22 cellular contexts compared by ENCODE assay signal in genomic region chr19:1967087-1967608, GRCh38. TPM values are rescaled to one million over a fixed set of nuclear protein-coding genes. Genes with fewer than 3 reads are reported as not detected.
A peak's percentile ranks its signal among the peaks of the same experiment; 100 is the strongest.
DNase-seq lines count a peak whose midpoint lies in the region; ATAC-seq, FAIRE-seq and TF ChIP-seq lines count a peak whose summit lies in the region.
"Had no signal": no experiment of that assay in that cellular context is flagged by ENCODE, and none has a peak within 500 bp of the region (broad histone marks: within the 10 kb centered on the region; RNA-seq: fewer than 3 reads in every experiment).

No MANE protein-coding gene starts in this region.

- peaks cover 49% of the 10 kb centered on the region; the same call in 2 of the 3 replicates for H3K36me3 ChIP-seq in K562 (ENCODE audit: control insufficient read depth, insufficient read depth, low read length)
- H3K36me3 ChIP-seq: cardiac muscle cell had no signal

- no peaks in the 10 kb centered on the region for H3K9me3 ChIP-seq in K562 (replicated peaks; ENCODE audit: control insufficient read depth, insufficient read depth, low read depth, low read length)
- H3K9me3 ChIP-seq: right atrium auricular region, tibial nerve had no signal

- POLR2A ChIA-PET in activated CD8-positive, alpha-beta T cell treated with anti-CD3 and anti-CD28 coated beads for 36 hours (lab: Charles Lee): no interaction called here
- POLR2A ChIA-PET in K562 (lab: Yijun Ruan, JAX): no interaction called here

- peak overlapping the region; percentile 51 for H3K4me3 Mint-ChIP-seq in activated CD8-positive, alpha-beta T cell treated with anti-CD3 and anti-CD28 coated beads for 36 hours
- H3K4me3 Mint-ChIP-seq: activated B cell treated with CpG ODN at 0.5 μM for 24 hours had no signal

- no peak overlapping the region for H2AFZ ChIP-seq in K562 (ENCODE audit: low read depth, low read length)
- H2AFZ ChIP-seq: hepatocyte had no signal

- TF ChIP-seq POLR2A in K562 (conservative IDR thresholded peaks at IDR 0.05): no peak

- H3K4me1 ChIP-seq in K562 (replicated peaks in 1 of 2; ENCODE audit: control insufficient read depth in 2 of 2, insufficient read depth in 2 of 2, low read length in 2 of 2): peaks cover 0 to 43% of the 10 kb centered on the region in 2 experiments; a peak in 2 of 5 replicates
- H3K4me1 ChIP-seq: right atrium auricular region had no signal

- no peak for TF ChIP-seq RAD21 in K562 (CRISPR knock-in tag; conservative IDR thresholded peaks at IDR 0.05 in 1 of 2, IDR thresholded peaks at IDR 0.05 in 1 of 2)

- H3K36me3 Mint-ChIP-seq in activated CD8-positive, alpha-beta T cell treated with anti-CD3 and anti-CD28 coated beads for 36 hours (ENCODE audit: low read depth): peaks cover 5% of the 10 kb centered on the region

- no peak overlapping the region for H3K4me2 ChIP-seq in K562 (ENCODE audit: insufficient read depth, low read length)
- H3K4me2 ChIP-seq: hepatocyte had no signal

- H3K27ac Mint-ChIP-seq in activated CD8-positive, alpha-beta T cell treated with anti-CD3 and anti-CD28 coated beads for 36 hours: peak overlapping the region; percentile 59
- H3K27ac Mint-ChIP-seq: activated B cell treated with CpG ODN at 0.5 μM for 24 hours had no signal

- peak overlapping the region in 1 of 2 experiments; percentile 52; a peak in 1 of 4 replicates for H3K9ac ChIP-seq in K562 (ENCODE audit: insufficient read depth in 1 of 2, low read depth in 2 of 2, low read length in 2 of 2)

- intact Hi-C loops in activated CD8-positive, alpha-beta T cell treated with anti-CD3 and anti-CD28 coated beads for 36 hours (cut with micrococcal nuclease): no loop called here
- intact Hi-C loops in K562 (cut with micrococcal nuclease): no loop called here

- CTCF ChIA-PET in activated CD8-positive, alpha-beta T cell treated with anti-CD3 and anti-CD28 coated beads for 36 hours (lab: Charles Lee): interaction anchor here (2.1 kb wide), 1 partner anchor 37 kb away, joined by 6 read pairs; no protein-coding TSS in a partner anchor
- CTCF ChIA-PET in K562 (lab: Yijun Ruan, JAX; ENCODE audit: low intra/inter-chr PET ratio): no interaction called here

- peaks cover 3% of the 10 kb centered on the region for H3K9me1 ChIP-seq in K562 (ENCODE audit: control insufficient read depth, insufficient read depth, low read length)

- H3K27ac ChIP-seq in K562 (ENCODE audit: extremely low read depth, low read depth, low read length): no peak overlapping the region
- H3K27ac ChIP-seq: cardiac muscle cell, hepatocyte, right atrium auricular region, tibial nerve had no signal

- H3K79me2 ChIP-seq in K562 (ENCODE audit: control insufficient read depth, insufficient read depth, low read length): peaks cover 36% of the 10 kb centered on the region

- no peaks in the 10 kb centered on the region for H3K27me3 ChIP-seq in K562 (ENCODE audit: control insufficient read depth in 2 of 2, insufficient read depth in 2 of 2, low read length in 2 of 2)
- H3K27me3 ChIP-seq: cardiac muscle cell, hepatocyte, right atrium auricular region, tibial nerve had no signal

- H3K4me3 ChIP-seq in K562: no peak overlapping the region
- H3K4me3 ChIP-seq: cardiac muscle cell, hepatocyte, right atrium auricular region, tibial nerve had no signal

- no peaks in the 10 kb centered on the region for H3K9me3 Mint-ChIP-seq in activated CD8-positive, alpha-beta T cell treated with anti-CD3 and anti-CD28 coated beads for 36 hours
- H3K9me3 Mint-ChIP-seq: activated B cell treated with CpG ODN at 0.5 μM for 24 hours had no signal

- FAIRE-seq in K562 (lab: Jason Lieb, UNC): no peak
- FAIRE-seq: GM18507 had no signal

- H4K20me1 ChIP-seq in K562 (replicated peaks; ENCODE audit: control insufficient read depth, insufficient read depth, low read length): peaks cover 14% of the 10 kb centered on the region; the same call in 1 of the 2 replicates

- in situ Hi-C loops in K562 (cut with MboI): no loop called here

- H3K4me1 Mint-ChIP-seq in activated CD8-positive, alpha-beta T cell treated with anti-CD3 and anti-CD28 coated beads for 36 hours (ENCODE audit: low read depth): peaks cover 14% of the 10 kb centered on the region

- TF ChIP-seq EP300 in K562 (IDR thresholded peaks at IDR 0.05; ENCODE audit: low read length): no peak

- TF ChIP-seq CTCF in activated CD8-positive, alpha-beta T cell treated with anti-CD3 and anti-CD28 coated beads for 36 hours (IDR thresholded peaks at IDR 0.05): no peak
- no peak for TF ChIP-seq CTCF in K562 (IDR thresholded peaks at IDR 0.05 in 2 of 3, conservative IDR thresholded peaks at IDR 0.05 in 1 of 3; ENCODE audit: insufficient read depth in 2 of 3, low read depth in 1 of 3, low read length in 3 of 3)

- no TSS peak for BruUV-seq in K562 (replicated peaks; lab: Mats Ljungman, UMichigan)

- peak in 5 of 6 experiments; percentile 10 to 38 (median 26) for DNase-seq in stimulated activated naive CD4-positive, alpha-beta T cell (lab: John Stamatoyannopoulos, UW)
- no peak for DNase-seq in stimulated activated naive CD4-positive, alpha-beta T cell treated with Interleukin-2 at 50 U/mL for 16 hours (lab: John Stamatoyannopoulos, UW)
- peak; percentile 74 for DNase-seq in activated CD8-positive, alpha-beta T cell treated with anti-CD3 and anti-CD28 coated beads for 36 hours
- no peak for DNase-seq in K562 (ENCODE audit: extremely low read depth in 1 of 4, low spot score in 3 of 4)
- no peak for DNase-seq in AML-193 (lab: John Stamatoyannopoulos, UW)
- no peak for DNase-seq in 8988T
- DNase-seq in NCI-H146 treated with DMSO at 0.1 percent for 48 hours (lab: John Stamatoyannopoulos, UW; ENCODE audit: unreplicated experiment): no peak
- DNase-seq: activated B cell treated with CpG ODN at 0.5 μM for 24 hours; DMS79; effector CD8-positive, alpha-beta T cell; H7; midbrain; NCI-H146; NCI-H345; NK-92 treated with Interleukin-12 subunit alpha and Interleukin-12 subunit beta, amount 100 ng/mL, for 24 hours; nucleus accumbens had no signal

- peak; percentile 88 for ATAC-seq in activated CD8-positive, alpha-beta T cell treated with anti-CD3 and anti-CD28 coated beads for 36 hours
- ATAC-seq in K562 (no peak), GM21447 (IDR thresholded peaks at IDR 0.05; ENCODE audit: unreplicated experiment) (no peak)

- H3K27me3 Mint-ChIP-seq in activated CD8-positive, alpha-beta T cell treated with anti-CD3 and anti-CD28 coated beads for 36 hours: no peaks in the 10 kb centered on the region
- H3K27me3 Mint-ChIP-seq: activated B cell treated with CpG ODN at 0.5 μM for 24 hours had no signal

- WGBS in K562 (ENCODE audit: insufficient coverage, low coverage, missing lambda C conversion rate): 93% methylated on average over 24 of the region's 26 CpGs

TF ChIP-seq in K562, 482 proteins besides CTCF, POLR2A, EP300 and RAD21:
- TF ChIP-seq POLR2G (IDR thresholded peaks at IDR 0.05; ENCODE audit: low read depth, low read length): peak; percentile 49; the same call in 1 of the 2 replicates
- TF ChIP-seq TBP (optimal IDR thresholded peaks at IDR 0.05; ENCODE audit: low read depth, low read length): no peak
- TF ChIP-seq ZFP36 (IDR thresholded peaks at IDR 0.05; ENCODE audit: low read depth, low read length, partially characterized antibody): no peak

RNA-seq across cellular contexts. Expression of gene CSNK1G2, which starts 26.2 kb away (rescaled TPM):
- total RNA-seq in activated CD8-positive, alpha-beta T cell treated with anti-CD3 and anti-CD28 coated beads for 36 hours: 10 to 100 TPM; 51.9 to 57.5 TPM
- 59.6 and 151 TPM in 2 replicates for total RNA-seq in K562 (2011; cell fraction: chromatin; rRNA removed; ENCODE audit: low replicate concordance)
- 123 and 129 TPM in 2 replicates for total RNA-seq in K562 (2011; cell fraction: nucleolus; rRNA removed)
- total RNA-seq in K562 (2011; cell fraction: nucleoplasm; rRNA removed): 43.4 and 57.3 TPM in 2 replicates
- total RNA-seq in K562 (2014; rRNA removed) (105 and 124 TPM in 2 replicates), K562 (2014; rRNA removed; fragmentation: Illumina TruSeq; extraction: Trizol) (9.8 and 25.1 TPM in 2 replicates), K562 (2015; rRNA removed; fragmentation: Illumina TruSeq; extraction: Trizol) (60.4 and 66.9 TPM in 2 replicates), K562 (2021) (91.3 and 95.8 TPM in 2 replicates)
- polyA plus RNA-seq in K562 (2011; rRNA removed) (49.5 and 66.2 TPM in 2 replicates), K562 (2014; fragmentation: Illumina TruSeq; extraction: Trizol) (45.2 and 91.1 TPM in 2 replicates), K562 (2014; fragmentation: Nextera tagmentation; extraction: Ambion mirVana) (under 1 TPM; 0.48 to 0.72 TPM), K562 (2014; rRNA removed) (119 and 126 TPM in 2 replicates)
- polyA plus RNA-seq in K562 (2011; cell fraction: cytosol; rRNA removed): 72.0 and 157 TPM in 2 replicates
- 308 and 494 TPM in 2 replicates for polyA plus RNA-seq in K562 (2011; cell fraction: nucleus; rRNA removed)
- polyA plus RNA-seq in K562 (2012): 84.6 and 108 TPM in 2 replicates
- 12.4 and 27.0 TPM in 2 replicates for polyA minus RNA-seq in K562 (2011; rRNA and poly(A)+ RNA removed)
- 53.7 and 53.8 TPM in 2 replicates for polyA minus RNA-seq in K562 (2011; cell fraction: cytosol; rRNA and poly(A)+ RNA removed)
- polyA minus RNA-seq in K562 (2011; cell fraction: nucleus; rRNA and poly(A)+ RNA removed): 33.9 and 35.9 TPM in 2 replicates

RNA-seq across cellular contexts. Expression of gene BTBD2, which starts 48.4 kb away (rescaled TPM):
- total RNA-seq in activated CD8-positive, alpha-beta T cell treated with anti-CD3 and anti-CD28 coated beads for 36 hours: 10 to 100 TPM; 36.5 to 44.6 TPM
- 7.3 and 29.0 TPM in 2 replicates for total RNA-seq in K562 (2011; cell fraction: chromatin; rRNA removed; ENCODE audit: low replicate concordance)
- 16.4 and 17.0 TPM in 2 replicates for total RNA-seq in K562 (2011; cell fraction: nucleolus; rRNA removed)
- total RNA-seq in K562 (2011; cell fraction: nucleoplasm; rRNA removed): 14.3 and 16.7 TPM in 2 replicates
- total RNA-seq in K562 (2014; rRNA removed) (5.6 and 8.1 TPM in 2 replicates), K562 (2014; rRNA removed; fragmentation: Illumina TruSeq; extraction: Trizol) (1.5 and 2.0 TPM in 2 replicates), K562 (2015; rRNA removed; fragmentation: Illumina TruSeq; extraction: Trizol) (6.4 and 6.9 TPM in 2 replicates), K562 (2021) (13.3 and 15.6 TPM in 2 replicates)
- polyA plus RNA-seq in K562 (2011; rRNA removed) (10.2 and 30.9 TPM in 2 replicates), K562 (2014; fragmentation: Illumina TruSeq; extraction: Trizol) (7.4 and 11.0 TPM in 2 replicates), K562 (2014; fragmentation: Nextera tagmentation; extraction: Ambion mirVana) (under 1 TPM; 0.10 to 0.28 TPM), K562 (2014; rRNA removed) (9.6 TPM in 2 replicates)
- polyA plus RNA-seq in K562 (2011; cell fraction: cytosol; rRNA removed): 21.5 and 25.6 TPM in 2 replicates
- polyA plus RNA-seq in K562 (2011; cell fraction: nucleus; rRNA removed): 21.2 and 25.9 TPM in 2 replicates
- polyA plus RNA-seq in K562 (2012): 18.5 and 62.5 TPM in 2 replicates
- polyA minus RNA-seq in K562 (2011; rRNA and poly(A)+ RNA removed): 4.1 and 4.9 TPM in 2 replicates
- polyA minus RNA-seq in K562 (2011; cell fraction: cytosol; rRNA and poly(A)+ RNA removed): 15.5 and 42.0 TPM in 2 replicates
- polyA minus RNA-seq in K562 (2011; cell fraction: nucleus; rRNA and poly(A)+ RNA removed): 5.9 and 11.9 TPM in 2 replicates

Comparison
In these comparisons a context has a peak if more than half of its experiments do, and no peak if none do; other contexts are left out.
1. DNase-seq: peak in stimulated activated naive CD4-positive, alpha-beta T cell (5 of 6) and activated CD8-positive, alpha-beta T cell treated with anti-CD3 and anti-CD28 coated beads for 36 hours (single experiment); none in stimulated activated naive CD4-positive, alpha-beta T cell treated with Interleukin-2 at 50 U/mL for 16 hours (single experiment), K562 (0 of 4), AML-193 (0 of 2), 8988T (single experiment) and NCI-H146 treated with DMSO at 0.1 percent for 48 hours (single experiment).